ENCODE assay signal across 1 cellular context in the genomic region with DNA sequence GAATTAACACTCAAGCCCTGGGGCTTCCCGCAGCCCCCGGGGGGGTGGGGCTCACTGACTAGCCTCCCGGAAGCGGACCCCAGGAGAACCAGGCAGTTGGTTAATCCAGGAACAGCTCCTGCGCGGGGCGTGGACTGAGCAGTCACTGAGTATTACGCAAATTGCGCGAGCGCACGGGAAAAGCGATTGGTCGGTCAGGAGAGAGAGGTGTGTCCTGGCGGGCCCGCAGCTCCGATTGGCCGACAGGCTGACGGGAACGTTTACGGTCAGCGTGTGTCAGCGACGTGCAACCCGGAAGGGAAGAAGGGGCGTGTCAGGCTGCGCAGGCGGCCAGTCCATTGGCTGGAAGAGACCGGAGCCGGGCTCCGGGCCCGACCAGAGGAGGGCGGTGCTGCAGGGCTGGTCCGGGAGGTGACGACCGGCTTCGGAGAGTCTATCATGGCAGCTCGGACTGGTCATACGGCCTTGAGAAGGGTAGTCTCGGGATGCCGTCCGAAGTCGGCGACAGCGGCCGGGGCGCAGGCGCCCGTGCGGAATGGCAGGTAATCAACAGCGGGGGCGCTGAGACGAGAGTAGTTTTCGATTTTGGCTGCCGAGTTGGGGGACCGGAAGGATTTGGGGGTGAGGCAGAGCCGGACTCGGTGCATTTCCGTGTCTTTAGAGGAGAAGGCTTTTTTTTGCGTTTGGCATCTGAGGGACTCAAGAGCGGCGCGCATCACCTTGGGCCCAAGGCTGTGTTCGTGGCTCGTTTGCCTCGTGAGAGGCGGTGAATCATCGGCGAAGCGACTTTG.
TF ChIP-seq lines count a peak whose summit lies in the region.

A gene (plus strand): TSS at position 430 of the 791 bp plus-strand sequence. CDS start 9 bp downstream, at position 439.

TF ChIP-seq in WTC11, 78 proteins besides CTCF, POLR2A, EP300 and RAD21 (continued from another document):
- TF ChIP-seq, protein P1, sequence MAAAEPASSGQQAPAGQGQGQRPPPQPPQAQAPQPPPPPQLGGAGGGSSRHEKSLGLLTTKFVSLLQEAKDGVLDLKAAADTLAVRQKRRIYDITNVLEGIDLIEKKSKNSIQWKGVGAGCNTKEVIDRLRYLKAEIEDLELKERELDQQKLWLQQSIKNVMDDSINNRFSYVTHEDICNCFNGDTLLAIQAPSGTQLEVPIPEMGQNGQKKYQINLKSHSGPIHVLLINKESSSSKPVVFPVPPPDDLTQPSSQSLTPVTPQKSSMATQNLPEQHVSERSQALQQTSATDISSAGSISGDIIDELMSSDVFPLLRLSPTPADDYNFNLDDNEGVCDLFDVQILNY (CRISPR knock-in tag; IDR thresholded peaks at IDR 0.05): no peak; the same call in 1 of the 2 replicates
- no peak for TF ChIP-seq SMAD3 (CRISPR knock-in tag; IDR thresholded peaks at IDR 0.05; ENCODE audit: borderline replicate concordance)
- no peak for TF ChIP-seq TP53 (CRISPR knock-in tag; IDR thresholded peaks at IDR 0.05)
- peak; percentile 85; the same call in 1 of the 2 replicates for TF ChIP-seq ZNF232 (CRISPR knock-in tag; IDR thresholded peaks at IDR 0.05)
- TF ChIP-seq, protein P2, sequence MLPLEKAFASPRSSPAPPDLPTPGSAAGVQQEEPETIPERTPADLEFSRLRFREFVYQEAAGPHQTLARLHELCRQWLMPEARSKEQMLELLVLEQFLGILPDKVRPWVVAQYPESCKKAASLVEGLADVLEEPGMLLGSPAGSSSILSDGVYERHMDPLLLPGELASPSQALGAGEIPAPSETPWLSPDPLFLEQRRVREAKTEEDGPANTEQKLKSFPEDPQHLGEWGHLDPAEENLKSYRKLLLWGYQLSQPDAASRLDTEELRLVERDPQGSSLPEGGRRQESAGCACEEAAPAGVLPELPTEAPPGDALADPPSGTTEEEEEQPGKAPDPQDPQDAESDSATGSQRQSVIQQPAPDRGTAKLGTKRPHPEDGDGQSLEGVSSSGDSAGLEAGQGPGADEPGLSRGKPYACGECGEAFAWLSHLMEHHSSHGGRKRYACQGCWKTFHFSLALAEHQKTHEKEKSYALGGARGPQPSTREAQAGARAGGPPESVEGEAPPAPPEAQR (CRISPR knock-in tag; IDR thresholded peaks at IDR 0.05): no peak
- no peak for TF ChIP-seq RELA (CRISPR knock-in tag; IDR thresholded peaks at IDR 0.05; ENCODE audit: borderline replicate concordance)
- TF ChIP-seq FOXK1 (CRISPR knock-in tag; IDR thresholded peaks at IDR 0.05): peak; percentile 87
- TF ChIP-seq, protein P3, sequence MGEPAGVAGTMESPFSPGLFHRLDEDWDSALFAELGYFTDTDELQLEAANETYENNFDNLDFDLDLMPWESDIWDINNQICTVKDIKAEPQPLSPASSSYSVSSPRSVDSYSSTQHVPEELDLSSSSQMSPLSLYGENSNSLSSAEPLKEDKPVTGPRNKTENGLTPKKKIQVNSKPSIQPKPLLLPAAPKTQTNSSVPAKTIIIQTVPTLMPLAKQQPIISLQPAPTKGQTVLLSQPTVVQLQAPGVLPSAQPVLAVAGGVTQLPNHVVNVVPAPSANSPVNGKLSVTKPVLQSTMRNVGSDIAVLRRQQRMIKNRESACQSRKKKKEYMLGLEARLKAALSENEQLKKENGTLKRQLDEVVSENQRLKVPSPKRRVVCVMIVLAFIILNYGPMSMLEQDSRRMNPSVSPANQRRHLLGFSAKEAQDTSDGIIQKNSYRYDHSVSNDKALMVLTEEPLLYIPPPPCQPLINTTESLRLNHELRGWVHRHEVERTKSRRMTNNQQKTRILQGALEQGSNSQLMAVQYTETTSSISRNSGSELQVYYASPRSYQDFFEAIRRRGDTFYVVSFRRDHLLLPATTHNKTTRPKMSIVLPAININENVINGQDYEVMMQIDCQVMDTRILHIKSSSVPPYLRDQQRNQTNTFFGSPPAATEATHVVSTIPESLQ (CRISPR knock-in tag; IDR thresholded peaks at IDR 0.05): no peak
- 0 out of 2 replicates have a peak, but pooled peaks have one; percentile 20 for TF ChIP-seq TEAD4 (CRISPR knock-in tag; IDR thresholded peaks at IDR 0.05)
- TF ChIP-seq, protein P4, sequence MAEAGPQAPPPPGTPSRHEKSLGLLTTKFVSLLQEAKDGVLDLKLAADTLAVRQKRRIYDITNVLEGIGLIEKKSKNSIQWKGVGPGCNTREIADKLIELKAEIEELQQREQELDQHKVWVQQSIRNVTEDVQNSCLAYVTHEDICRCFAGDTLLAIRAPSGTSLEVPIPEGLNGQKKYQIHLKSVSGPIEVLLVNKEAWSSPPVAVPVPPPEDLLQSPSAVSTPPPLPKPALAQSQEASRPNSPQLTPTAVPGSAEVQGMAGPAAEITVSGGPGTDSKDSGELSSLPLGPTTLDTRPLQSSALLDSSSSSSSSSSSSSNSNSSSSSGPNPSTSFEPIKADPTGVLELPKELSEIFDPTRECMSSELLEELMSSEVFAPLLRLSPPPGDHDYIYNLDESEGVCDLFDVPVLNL (CRISPR knock-in tag; IDR thresholded peaks at IDR 0.05; ENCODE audit: borderline replicate concordance, low read depth): no peak
- 0 out of 2 replicates have a peak, but pooled peaks have one; percentile 56 for TF ChIP-seq CREM (CRISPR knock-in tag; IDR thresholded peaks at IDR 0.05)
- no peak for TF ChIP-seq ZNF263 (CRISPR knock-in tag; IDR thresholded peaks at IDR 0.05; ENCODE audit: low read depth)
- no peak; the same call in 1 of the 2 replicates for TF ChIP-seq FOXP1 (CRISPR knock-in tag; IDR thresholded peaks at IDR 0.05; ENCODE audit: borderline replicate concordance)
- TF ChIP-seq ZNF423 (CRISPR knock-in tag; IDR thresholded peaks at IDR 0.05): no peak
- TF ChIP-seq, protein P5, sequence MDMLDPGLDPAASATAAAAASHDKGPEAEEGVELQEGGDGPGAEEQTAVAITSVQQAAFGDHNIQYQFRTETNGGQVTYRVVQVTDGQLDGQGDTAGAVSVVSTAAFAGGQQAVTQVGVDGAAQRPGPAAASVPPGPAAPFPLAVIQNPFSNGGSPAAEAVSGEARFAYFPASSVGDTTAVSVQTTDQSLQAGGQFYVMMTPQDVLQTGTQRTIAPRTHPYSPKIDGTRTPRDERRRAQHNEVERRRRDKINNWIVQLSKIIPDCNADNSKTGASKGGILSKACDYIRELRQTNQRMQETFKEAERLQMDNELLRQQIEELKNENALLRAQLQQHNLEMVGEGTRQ (CRISPR knock-in tag; IDR thresholded peaks at IDR 0.05): 0 out of 2 replicates have a peak, but pooled peaks have one; percentile 10
- TF ChIP-seq NFE2L1 (CRISPR knock-in tag; IDR thresholded peaks at IDR 0.05): no peak
- no peak for TF ChIP-seq HMGA2 (CRISPR knock-in tag; IDR thresholded peaks at IDR 0.05)
- TF ChIP-seq, protein P6, sequence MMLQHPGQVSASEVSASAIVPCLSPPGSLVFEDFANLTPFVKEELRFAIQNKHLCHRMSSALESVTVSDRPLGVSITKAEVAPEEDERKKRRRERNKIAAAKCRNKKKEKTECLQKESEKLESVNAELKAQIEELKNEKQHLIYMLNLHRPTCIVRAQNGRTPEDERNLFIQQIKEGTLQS (CRISPR knock-in tag; conservative IDR thresholded peaks at IDR 0.05): no peak
- no peak for TF ChIP-seq NR2C2 (CRISPR knock-in tag; IDR thresholded peaks at IDR 0.05)
- TF ChIP-seq, protein P7, sequence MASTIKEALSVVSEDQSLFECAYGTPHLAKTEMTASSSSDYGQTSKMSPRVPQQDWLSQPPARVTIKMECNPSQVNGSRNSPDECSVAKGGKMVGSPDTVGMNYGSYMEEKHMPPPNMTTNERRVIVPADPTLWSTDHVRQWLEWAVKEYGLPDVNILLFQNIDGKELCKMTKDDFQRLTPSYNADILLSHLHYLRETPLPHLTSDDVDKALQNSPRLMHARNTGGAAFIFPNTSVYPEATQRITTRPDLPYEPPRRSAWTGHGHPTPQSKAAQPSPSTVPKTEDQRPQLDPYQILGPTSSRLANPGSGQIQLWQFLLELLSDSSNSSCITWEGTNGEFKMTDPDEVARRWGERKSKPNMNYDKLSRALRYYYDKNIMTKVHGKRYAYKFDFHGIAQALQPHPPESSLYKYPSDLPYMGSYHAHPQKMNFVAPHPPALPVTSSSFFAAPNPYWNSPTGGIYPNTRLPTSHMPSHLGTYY (CRISPR knock-in tag; IDR thresholded peaks at IDR 0.05): no peak
- no peak for TF ChIP-seq PRRX2 (CRISPR knock-in tag; IDR thresholded peaks at IDR 0.05)
- TF ChIP-seq GRHL2 (CRISPR knock-in tag; IDR thresholded peaks at IDR 0.05; ENCODE audit: insufficient replicate concordance, severe bottlenecking): no peak
- TF ChIP-seq KAT7 (CRISPR knock-in tag; IDR thresholded peaks at IDR 0.05; ENCODE audit: borderline replicate concordance): no peak
TF ChIP-seq in WTC11: peak in this region for 13.
